ENCODE assay signal across 9 cellular contexts in genomic region chrX:39688576-39689373, GRCh38.
DNase-seq lines count a peak whose midpoint lies in the region; ATAC-seq and TF ChIP-seq lines count a peak whose summit lies in the region.
"Had no signal": no experiment of that assay in that cellular context is flagged by ENCODE, and none has a peak within 500 bp of the region (broad histone marks: within the 10 kb centered on the region; RNA-seq: fewer than 3 reads in every experiment).

No MANE protein-coding gene starts in this region.

- no peak overlapping the region for H3K4me3 Mint-ChIP-seq in chondrocyte (ENCODE audit: unreplicated experiment)
- H3K4me3 Mint-ChIP-seq: memory B cell had no signal

- no peak for ATAC-seq in GM19467 (IDR thresholded peaks at IDR 0.05; ENCODE audit: unreplicated experiment)

- TF ChIP-seq CTCF in chondrocyte (IDR thresholded peaks at IDR 0.05) = peak; percentile 14
- TF ChIP-seq CTCF in kidney epithelial cell (IDR thresholded peaks at IDR 0.05; ENCODE audit: insufficient read depth, low read length, poor library complexity, severe bottlenecking) = no peak

- H3K4me3 ChIP-seq in HAP-1 (peak overlapping the region; percentile 31), kidney epithelial cell (ENCODE audit: low read depth, low read length) (peak overlapping the region; percentile 31)

- peaks cover 6% of the 10 kb centered on the region for H3K9me3 Mint-ChIP-seq in chondrocyte (ENCODE audit: low read depth)
- H3K9me3 Mint-ChIP-seq: memory B cell had no signal

- peak; percentile 8 for DNase-seq in ACHN
- peak; percentile 71 to 86 for DNase-seq in HAP-1 (ENCODE audit: low spot score in 2 of 2)
- DNase-seq in SK-MEL-5 (ENCODE audit: low read depth, low spot score) = peak; percentile 2
- no peak for DNase-seq in chondrocyte (ENCODE audit: low spot score)
- DNase-seq in kidney epithelial cell (ENCODE audit: low read depth) = no peak
- DNase-seq in stimulated activated CD4-positive, alpha-beta T cell treated with anti-CD3 and anti-CD28 coated beads, Interleukin-4, amount 100 ng/mL, for 1 hour = peak; percentile 28
- DNase-seq in central memory CD4-positive, alpha-beta T cell = no peak

- H3K36me3 Mint-ChIP-seq in chondrocyte (ENCODE audit: low read depth) = no peaks in the 10 kb centered on the region
- H3K36me3 Mint-ChIP-seq: memory B cell had no signal

- H3K4me1 Mint-ChIP-seq in chondrocyte (ENCODE audit: low read depth) = no peaks in the 10 kb centered on the region
- H3K4me1 Mint-ChIP-seq: memory B cell had no signal

- no peaks in the 10 kb centered on the region for H3K36me3 ChIP-seq in HAP-1 (replicated peaks)
- no peaks in the 10 kb centered on the region for H3K36me3 ChIP-seq in kidney epithelial cell (ENCODE audit: control insufficient read depth, insufficient read depth, low read length)

- H3K4me1 ChIP-seq in HAP-1 = peaks cover 20% of the 10 kb centered on the region

- H3K27ac Mint-ChIP-seq in chondrocyte (ENCODE audit: unreplicated experiment) = no peak overlapping the region
- H3K27ac Mint-ChIP-seq: memory B cell had no signal

- no peaks in the 10 kb centered on the region for H3K9me3 ChIP-seq in HAP-1

- H3K27me3 ChIP-seq in HAP-1 (ENCODE audit: low read depth) (no peaks in the 10 kb centered on the region), kidney epithelial cell (ENCODE audit: control insufficient read depth, insufficient read depth, low read length) (peaks cover 4% of the 10 kb centered on the region)

- in situ Hi-C loops in ACHN (cut with HindIII; ENCODE audit: low pct_ligation_motif_present, low pct_unique_long_range_greater_than_20kb, low sequenced_read_pairs) (no loop called here), HAP-1 (cut with MboI; ENCODE audit: low sequenced_read_pairs) (no loop called here), SK-MEL-5 (cut with HindIII; ENCODE audit: low pct_unique_long_range_greater_than_20kb, low sequenced_read_pairs) (no loop called here)

- H3K27me3 Mint-ChIP-seq in chondrocyte (ENCODE audit: low read depth) = no peaks in the 10 kb centered on the region

Comparison
In these comparisons a context has a peak if more than half of its experiments do, and no peak if none do; other contexts are left out.
1. DNase-seq: peak in ACHN (single experiment), HAP-1 (2 of 2), SK-MEL-5 (single experiment) and stimulated activated CD4-positive, alpha-beta T cell treated with anti-CD3 and anti-CD28 coated beads, Interleukin-4, amount 100 ng/mL, for 1 hour (single experiment); none in chondrocyte (single experiment), kidney epithelial cell (single experiment) and central memory CD4-positive, alpha-beta T cell (single experiment).